29 cellular contexts compared by ENCODE assay signal in genomic region chr7:13774976-13775375, GRCh38.
"Had no signal": no experiment of that assay in that cellular context is flagged by ENCODE, and none has a peak within 500 bp of the region (broad histone marks: within the 10 kb centered on the region; RNA-seq: fewer than 3 reads in every experiment).

No MANE protein-coding gene starts in this region.

- FAIRE-seq: islet of Langerhans, kidney, small intestine had no signal

- H3K9me3 ChIP-seq: left lung, lower lobe of right lung, neutrophil, ovary, right atrium auricular region, spleen, suprapubic skin, thoracic aorta, tibial artery, uterus had no signal

- DNase-seq: hippocampal formation; immature natural killer cell; kidney; left colon; left lung; lower lobe of right lung; mammary epithelial cell; mesenchymal stem cell; naive thymus-derived CD8-positive, alpha-beta T cell; occipital lobe; ovary; small intestine; spleen; stimulated activated CD4-positive, alpha-beta T cell treated with anti-CD3 and anti-CD28 coated beads, Interleukin-4, amount 100 ng/mL, for 24 hours; stimulated activated naive CD4-positive, alpha-beta T cell; tibial artery; uterus had no signal

- H3K9ac ChIP-seq: neural progenitor cell had no signal

- H2AFZ ChIP-seq: neural progenitor cell had no signal

- H3K27ac Mint-ChIP-seq: immature natural killer cell; naive thymus-derived CD8-positive, alpha-beta T cell; nephron; neural progenitor cell; progenitor cell of endocrine pancreas; stimulated activated effector memory CD8-positive, alpha-beta T cell treated with anti-CD3 and anti-CD28 coated beads, Interleukin-12 subunit alpha, Interleukin-12 subunit beta, amount 100 ng/mL, for 72 hours; stimulated activated naive CD8-positive, alpha-beta T cell treated with anti-CD3 and anti-CD28 coated beads, Interleukin-15, Interleukin-2, amounts not matched to agents 100 ng/mL and 50 ng/mL, for 24 hours; type B pancreatic cell had no signal

- ATAC-seq: left colon; left lung; lower lobe of right lung; naive thymus-derived CD8-positive, alpha-beta T cell; sciatic nerve; stimulated activated effector memory CD8-positive, alpha-beta T cell treated with anti-CD3 and anti-CD28 coated beads, Interleukin-12 subunit alpha, Interleukin-12 subunit beta, amount 100 ng/mL, for 72 hours had no signal

- H3K4me3 Mint-ChIP-seq: immature natural killer cell; naive thymus-derived CD8-positive, alpha-beta T cell; nephron; neural progenitor cell; stimulated activated effector memory CD8-positive, alpha-beta T cell treated with anti-CD3 and anti-CD28 coated beads, Interleukin-12 subunit alpha, Interleukin-12 subunit beta, amount 100 ng/mL, for 72 hours; stimulated activated naive CD8-positive, alpha-beta T cell treated with anti-CD3 and anti-CD28 coated beads, Interleukin-15, Interleukin-2, amounts not matched to agents 100 ng/mL and 50 ng/mL, for 24 hours; type B pancreatic cell had no signal

- H3K9me3 Mint-ChIP-seq: nephron; neural progenitor cell; stimulated activated effector memory CD8-positive, alpha-beta T cell treated with anti-CD3 and anti-CD28 coated beads, Interleukin-12 subunit alpha, Interleukin-12 subunit beta, amount 100 ng/mL, for 72 hours; stimulated activated naive CD8-positive, alpha-beta T cell treated with anti-CD3 and anti-CD28 coated beads, Interleukin-15, Interleukin-2, amounts not matched to agents 100 ng/mL and 50 ng/mL, for 24 hours; type B pancreatic cell had no signal

- H3K4me1 ChIP-seq: lower lobe of right lung, neural progenitor cell, right atrium auricular region, spleen, suprapubic skin, tibial artery, uterus had no signal

- H3K36me3 ChIP-seq: left lung, lower lobe of right lung, neural progenitor cell, neutrophil, ovary, right atrium auricular region, spleen, suprapubic skin, thoracic aorta, tibial artery had no signal

- H3K4me3 ChIP-seq: left lung, lower lobe of right lung, neural progenitor cell, ovary, right atrium auricular region, spleen, suprapubic skin, thoracic aorta, tibial artery, uterus had no signal

- H3K27me3 Mint-ChIP-seq: naive thymus-derived CD8-positive, alpha-beta T cell; progenitor cell of endocrine pancreas; stimulated activated naive CD8-positive, alpha-beta T cell treated with anti-CD3 and anti-CD28 coated beads, Interleukin-15, Interleukin-2, amounts not matched to agents 100 ng/mL and 50 ng/mL, for 24 hours; type B pancreatic cell had no signal

- H3K27ac ChIP-seq: left lung, lower lobe of right lung, neural progenitor cell, neutrophil, ovary, right atrium auricular region, spleen, suprapubic skin, thoracic aorta, tibial artery, uterus had no signal

- H3K4me2 ChIP-seq: neural progenitor cell had no signal

- H3K4me1 Mint-ChIP-seq: immature natural killer cell; naive thymus-derived CD8-positive, alpha-beta T cell; nephron; neural progenitor cell had no signal

- H3K36me3 Mint-ChIP-seq: immature natural killer cell; naive thymus-derived CD8-positive, alpha-beta T cell; neural progenitor cell; stimulated activated effector memory CD8-positive, alpha-beta T cell treated with anti-CD3 and anti-CD28 coated beads, Interleukin-12 subunit alpha, Interleukin-12 subunit beta, amount 100 ng/mL, for 72 hours; type B pancreatic cell had no signal

- H3K27me3 ChIP-seq: left lung, neural progenitor cell, neutrophil, ovary, right atrium auricular region, spleen, suprapubic skin, tibial artery, uterus had no signal
